8 cellular contexts compared by ENCODE assay signal in the genomic region with DNA sequence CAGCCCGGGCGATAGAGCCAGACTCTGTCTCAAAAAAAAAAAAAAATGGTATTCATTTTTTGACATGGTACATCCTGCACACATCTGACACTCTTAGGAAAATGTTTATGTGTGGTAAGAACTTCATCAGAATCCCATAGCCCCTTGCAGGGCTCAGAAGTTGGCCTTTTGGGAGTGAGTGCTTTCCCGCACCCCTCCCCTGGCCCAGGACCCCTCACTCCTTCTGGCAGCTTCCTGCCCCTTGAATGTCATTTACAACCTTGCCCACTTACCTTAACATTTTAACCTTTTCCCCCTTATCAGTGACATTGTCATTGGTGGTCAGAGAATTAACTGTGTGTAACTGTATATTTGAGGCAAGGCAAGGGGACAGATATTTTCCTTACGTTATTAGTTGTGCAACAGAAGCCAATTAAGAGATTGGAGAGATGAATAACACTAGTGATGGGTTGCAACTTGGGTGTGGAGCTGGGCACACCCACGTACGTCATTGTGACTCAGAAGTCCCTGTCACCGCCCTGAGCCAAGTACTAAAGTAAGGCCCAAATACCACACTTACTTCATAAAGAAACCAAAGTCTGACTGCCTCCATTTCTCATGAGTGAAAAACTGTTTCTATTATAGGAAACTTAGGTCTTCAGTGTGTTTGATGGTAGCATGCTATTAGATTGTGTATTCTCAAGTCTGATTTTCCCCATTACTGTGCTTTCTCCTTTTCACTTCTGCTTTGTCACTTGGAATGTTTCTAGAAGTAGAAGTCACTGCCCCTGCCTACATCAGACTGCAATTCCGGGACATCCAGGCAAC.
DNase-seq lines count a peak whose midpoint lies in the region; ATAC-seq and TF ChIP-seq lines count a peak whose summit lies in the region.

No MANE protein-coding gene starts in this region.

- no peak overlapping the region for H3K4me3 ChIP-seq in astrocyte of the spinal cord (ENCODE audit: low read depth, low read length)

- peak; percentile 32 for ATAC-seq in GM19324 (IDR thresholded peaks at IDR 0.05; ENCODE audit: low FRiP score, unreplicated experiment)
- peak; percentile 53 for ATAC-seq in HG03432 (IDR thresholded peaks at IDR 0.05; ENCODE audit: unreplicated experiment)
- peak; percentile 55 for ATAC-seq in memory B cell (ENCODE audit: low read depth)

- peak overlapping the region; percentile 48 for H3K27ac ChIP-seq in 22Rv1

- in situ Hi-C loops in astrocyte of the spinal cord (cut with HindIII; ENCODE audit: low sequenced_read_pairs): no loop called here

- peaks cover 73% of the 10 kb centered on the region for H3K4me1 Mint-ChIP-seq in T-helper 2 cell treated with Interferon-gamma antibody and Interleukin-4, amounts not matched to agents 5 μg/mL and 100 μg/mL, for 36 hours (ENCODE audit: low read depth)
- peaks cover 55% of the 10 kb centered on the region for H3K4me1 Mint-ChIP-seq in memory B cell

- no peak for TF ChIP-seq CTCF in 22Rv1 (IDR thresholded peaks at IDR 0.05)
- TF ChIP-seq CTCF in astrocyte of the spinal cord (IDR thresholded peaks at IDR 0.05; ENCODE audit: low read depth, low read length): no peak

- H3K9me3 Mint-ChIP-seq in T-helper 2 cell treated with Interferon-gamma antibody and Interleukin-4, amounts not matched to agents 5 μg/mL and 100 μg/mL, for 36 hours: no peaks in the 10 kb centered on the region
- H3K9me3 Mint-ChIP-seq in memory B cell: no peaks in the 10 kb centered on the region

- H3K36me3 Mint-ChIP-seq in T-helper 2 cell treated with Interferon-gamma antibody and Interleukin-4, amounts not matched to agents 5 μg/mL and 100 μg/mL, for 36 hours (ENCODE audit: low read depth): peaks cover 55% of the 10 kb centered on the region
- no peaks in the 10 kb centered on the region for H3K36me3 Mint-ChIP-seq in memory B cell

- peak; percentile 83 for DNase-seq in T-helper 2 cell treated with Interferon-gamma antibody and Interleukin-4, amounts not matched to agents 5 μg/mL and 100 μg/mL, for 36 hours (ENCODE audit: low spot score)
- DNase-seq in astrocyte of the spinal cord (ENCODE audit: low read depth, low spot score): peak; percentile 81
- DNase-seq in memory B cell (ENCODE audit: low spot score in 2 of 2): peak in 1 of 2 donors; percentile 32
- peak; percentile 57 to 76 for DNase-seq in stimulated activated CD8-positive, alpha-beta memory T cell treated with anti-CD3 and anti-CD28 coated beads, Interleukin-7, amount 100 ng/mL, for 48 hours (ENCODE audit: extremely low read depth in 1 of 2, low read depth in 1 of 2)
- no peak for DNase-seq in UCSD-AML1 (lab: John Stamatoyannopoulos, UW; ENCODE audit: unreplicated experiment)

- H3K27ac Mint-ChIP-seq in T-helper 2 cell treated with Interferon-gamma antibody and Interleukin-4, amounts not matched to agents 5 μg/mL and 100 μg/mL, for 36 hours: peak overlapping the region; percentile 100
- peak overlapping the region; percentile 96 for H3K27ac Mint-ChIP-seq in memory B cell

- H3K4me3 Mint-ChIP-seq in T-helper 2 cell treated with Interferon-gamma antibody and Interleukin-4, amounts not matched to agents 5 μg/mL and 100 μg/mL, for 36 hours: peak overlapping the region; percentile 87
- peak overlapping the region; percentile 75 for H3K4me3 Mint-ChIP-seq in memory B cell

- H3K27me3 Mint-ChIP-seq in T-helper 2 cell treated with Interferon-gamma antibody and Interleukin-4, amounts not matched to agents 5 μg/mL and 100 μg/mL, for 36 hours (ENCODE audit: low read depth): no peaks in the 10 kb centered on the region
- H3K27me3 Mint-ChIP-seq in memory B cell: no peaks in the 10 kb centered on the region
